In genomic region chr12:61780435-61780834, GRCh38 we compare ENCODE assay signal across 23 cellular contexts.
DNase-seq lines count a peak whose midpoint lies in the region; ATAC-seq, FAIRE-seq and TF ChIP-seq lines count a peak whose summit lies in the region.
"Had no signal": no experiment of that assay in that cellular context is flagged by ENCODE, and none has a peak within 500 bp of the region (broad histone marks: within the 10 kb centered on the region; RNA-seq: fewer than 3 reads in every experiment).

No MANE protein-coding gene starts in this region.

- no peak overlapping the region for H3K9ac ChIP-seq in HUES6 (ENCODE audit: low read length)
- H3K9ac ChIP-seq in H1 (replicated peaks in 1 of 4; ENCODE audit: extremely low read depth in 1 of 4, low read depth in 3 of 4, low read length in 3 of 4) = no peak overlapping the region
- H3K9ac ChIP-seq in mesendoderm (ENCODE audit: low read length) = no peak overlapping the region
- H3K9ac ChIP-seq in neuronal stem cell (ENCODE audit: low read depth, low read length, poor library complexity) = no peak overlapping the region
- H3K9ac ChIP-seq: BLaER1 treated with 17β-estradiol and CSF1 and Interleukin-3, amounts not matched to agents 10 nM and 100 nM; KMS-11 had no signal

- H2BK12ac ChIP-seq in H1 (ENCODE audit: low read depth, low read length) = no peak overlapping the region
- no peak overlapping the region for H2BK12ac ChIP-seq in neuronal stem cell (ENCODE audit: low read length)

- H3K27ac Mint-ChIP-seq in natural killer cell treated with Interleukin-12 subunit alpha and Interleukin-12 subunit beta and Interleukin-15 and Interleukin-18, amount 100 ng/mL, for 72 hours = no peak overlapping the region
- H3K27ac Mint-ChIP-seq: CD8-positive, alpha-beta T cell had no signal

- POLR2A ChIA-PET in H1 (lab: Charles Lee; ENCODE audit: partially characterized antibody) = no interaction called here

- no peak overlapping the region for H4K5ac ChIP-seq in H1 (ENCODE audit: insufficient read length, low read depth, low read length)
- no peak overlapping the region for H4K5ac ChIP-seq in mesendoderm (ENCODE audit: low read length)

- peaks cover 15% of the 10 kb centered on the region for H3K9me3 Mint-ChIP-seq in natural killer cell treated with Interleukin-12 subunit alpha and Interleukin-12 subunit beta and Interleukin-15 and Interleukin-18, amount 100 ng/mL, for 72 hours
- H3K9me3 Mint-ChIP-seq: CD8-positive, alpha-beta T cell had no signal

- H2BK5ac ChIP-seq in H1 (ENCODE audit: low read depth, low read length) (no peak overlapping the region), mesendoderm (ENCODE audit: low read length) (no peak overlapping the region), neuronal stem cell (ENCODE audit: low read length) (no peak overlapping the region)

- H3K27me3 ChIP-seq in HUES6 (ENCODE audit: control insufficient read depth, insufficient read depth, low read length) (no peaks in the 10 kb centered on the region), H1 (replicated peaks in 1 of 4; ENCODE audit: control insufficient read depth in 3 of 4, extremely low read depth in 1 of 4, insufficient read depth in 3 of 4, low read length in 3 of 4) (peaks cover 0 to 2% (median 0%) of the 10 kb centered on the region in 4 experiments; a peak in 2 of 7 replicates), mesendoderm (ENCODE audit: insufficient read depth, low read length, poor library complexity) (no peaks in the 10 kb centered on the region), neuronal stem cell (ENCODE audit: control insufficient read depth in 3 of 3, insufficient read depth in 3 of 3, low read depth in 1 of 3, low read length in 3 of 3) (no peaks in the 10 kb centered on the region), right cardiac atrium (ENCODE audit: control insufficient read depth, insufficient read depth) (no peaks in the 10 kb centered on the region)
- H3K27me3 ChIP-seq: BLaER1 treated with 17β-estradiol and CSF1 and Interleukin-3, amounts not matched to agents 10 nM and 100 nM had no signal

- H2BK15ac ChIP-seq in H1 (ENCODE audit: low read length) (no peak overlapping the region), mesendoderm (replicated peaks; ENCODE audit: low read depth) (peak overlapping the region; percentile 57), neuronal stem cell (ENCODE audit: low read length) (no peak overlapping the region)

- H3K23me2 ChIP-seq in H1 (ENCODE audit: low read depth, low read length) = no peaks in the 10 kb centered on the region

- no peaks in the 10 kb centered on the region for H3K4me1 Mint-ChIP-seq in natural killer cell treated with Interleukin-12 subunit alpha and Interleukin-12 subunit beta and Interleukin-15 and Interleukin-18, amount 100 ng/mL, for 72 hours (ENCODE audit: low read depth in 2 of 2)

- DNase-seq in H1 (ENCODE audit: low read depth in 1 of 2, low spot score in 2 of 2) = no peak
- peak; percentile 75 for DNase-seq in mesendoderm
- DNase-seq in neuronal stem cell (ENCODE audit: low spot score) = no peak
- DNase-seq in right cardiac atrium = no peak
- no peak for DNase-seq in natural killer cell treated with Interleukin-12 subunit alpha and Interleukin-12 subunit beta and Interleukin-15 and Interleukin-18, amount 100 ng/mL, for 72 hours (ENCODE audit: low spot score)
- DNase-seq: CD8-positive, alpha-beta T cell; DMS153; NCI-H1105; NCI-H146; NCI-H2029 treated with DMSO at 0.1 percent for 48 hours; NCI-H2171; NCI-H345; NCI-H524; NCI-H774; NK-92 treated with Interleukin-12 subunit alpha and Interleukin-12 subunit beta, amount 100 ng/mL, for 24 hours; SIG-M5 had no signal

- H3K9me3 ChIP-seq in HUES6 (ENCODE audit: control insufficient read depth, insufficient read depth, low read depth, low read length) (no peaks in the 10 kb centered on the region), H1 (ENCODE audit: insufficient read depth in 2 of 2, low read depth in 1 of 2, low read length in 1 of 2) (no peaks in the 10 kb centered on the region; a peak in 1 of 4 replicates), neuronal stem cell (replicated peaks in 1 of 2; ENCODE audit: control insufficient read depth in 2 of 2, insufficient read depth in 1 of 2, low read depth in 1 of 2, low read length in 2 of 2) (no peaks in the 10 kb centered on the region), right cardiac atrium (ENCODE audit: control insufficient read depth, low read length) (no peaks in the 10 kb centered on the region)

- no peak for FAIRE-seq in H1 (lab: Jason Lieb, UNC)
- FAIRE-seq: GM12891 had no signal

- H3K79me1 ChIP-seq in H1 (ENCODE audit: low read depth, low read length) = no peaks in the 10 kb centered on the region
- H3K79me1 ChIP-seq in mesendoderm (ENCODE audit: low read length) = no peaks in the 10 kb centered on the region
- no peaks in the 10 kb centered on the region for H3K79me1 ChIP-seq in neuronal stem cell (ENCODE audit: low read depth, low read length)

- H3K36me3 ChIP-seq in HUES6 (ENCODE audit: control insufficient read depth, insufficient read depth, low read length) (no peaks in the 10 kb centered on the region), H1 (ENCODE audit: control insufficient read depth in 2 of 4, insufficient read depth in 4 of 4, low read length in 3 of 4) (no peaks in the 10 kb centered on the region), mesendoderm (ENCODE audit: control insufficient read depth, insufficient read depth, low read length) (no peaks in the 10 kb centered on the region), neuronal stem cell (replicated peaks in 1 of 2; ENCODE audit: control insufficient read depth in 2 of 2, insufficient read depth in 2 of 2, low read length in 2 of 2) (no peaks in the 10 kb centered on the region)
- H3K36me3 ChIP-seq: BLaER1 treated with 17β-estradiol and CSF1 and Interleukin-3, amounts not matched to agents 10 nM and 100 nM had no signal

- TF ChIP-seq CTCF in H1 (IDR thresholded peaks at IDR 0.05; ENCODE audit: control extremely low read depth in 1 of 3, insufficient read depth in 1 of 3, low read depth in 1 of 3, low read length in 3 of 3) = no peak

- H4K91ac ChIP-seq in H1 (replicated peaks; ENCODE audit: insufficient read length, low read length) (no peak overlapping the region), neuronal stem cell (ENCODE audit: low read depth, low read length, poor library complexity) (no peak overlapping the region)

- H3K79me2 ChIP-seq in H1 (ENCODE audit: control insufficient read depth in 1 of 2, insufficient read depth in 2 of 2, low read length in 2 of 2) (no peaks in the 10 kb centered on the region), mesendoderm (ENCODE audit: control insufficient read depth, insufficient read depth, low read length) (no peaks in the 10 kb centered on the region)

- H3K14ac ChIP-seq in H1 (ENCODE audit: insufficient read length) = no peak overlapping the region
- H3K14ac ChIP-seq in neuronal stem cell (ENCODE audit: low read length) = no peak overlapping the region

- intact Hi-C loops in right cardiac atrium (cut with DNase I) = no loop called here

- H4K8ac ChIP-seq in H1 (ENCODE audit: extremely low read depth, insufficient read depth, low read length) = no peak overlapping the region
- H4K8ac ChIP-seq in mesendoderm (ENCODE audit: low read depth, low read length) = no peak overlapping the region
- no peak overlapping the region for H4K8ac ChIP-seq in neuronal stem cell (ENCODE audit: low read depth, low read length)

- peaks cover 45% of the 10 kb centered on the region for H3K4me1 ChIP-seq in HUES6 (ENCODE audit: control insufficient read depth, insufficient read depth, low read length)
- peaks cover 0 to 16% (median 4%) of the 10 kb centered on the region in 4 experiments; a peak in 3 of 7 replicates for H3K4me1 ChIP-seq in H1 (replicated peaks in 1 of 4; ENCODE audit: control insufficient read depth in 3 of 4, insufficient read depth in 4 of 4, low read length in 3 of 4)
- H3K4me1 ChIP-seq in mesendoderm (ENCODE audit: control insufficient read depth, low read depth, low read length) = peaks cover 7% of the 10 kb centered on the region
- H3K4me1 ChIP-seq in neuronal stem cell (ENCODE audit: control insufficient read depth in 2 of 2, insufficient read depth in 1 of 2, low read depth in 1 of 2, low read length in 2 of 2) = peaks cover 0 to 9% of the 10 kb centered on the region in 2 donors
- no peaks in the 10 kb centered on the region for H3K4me1 ChIP-seq in right cardiac atrium (ENCODE audit: control insufficient read depth, insufficient read depth, low read length)

- no peak for TF ChIP-seq EP300 in H1 (IDR thresholded peaks at IDR 0.05; ENCODE audit: borderline replicate concordance in 1 of 2, low read depth in 2 of 2, low read length in 2 of 2)

- H3K27ac ChIP-seq in HUES6 (ENCODE audit: low read depth, low read length) = peak overlapping the region; percentile 48; the same call in 1 of the 2 replicates
- no peak overlapping the region for H3K27ac ChIP-seq in H1 (ENCODE audit: low read depth, low read length)
- H3K27ac ChIP-seq in mesendoderm (ENCODE audit: low read depth, low read length) = peak overlapping the region; percentile 53
- H3K27ac ChIP-seq in neuronal stem cell (replicated peaks; ENCODE audit: low read length) = peak overlapping the region; percentile 61
- no peak overlapping the region for H3K27ac ChIP-seq in right cardiac atrium (ENCODE audit: low read length)
- H3K27ac ChIP-seq: BLaER1 treated with 17β-estradiol and CSF1 and Interleukin-3, amounts not matched to agents 10 nM and 100 nM; KMS-11; RWPE1 had no signal

- no peak overlapping the region for H3K23ac ChIP-seq in H1 (ENCODE audit: insufficient read length)
- H3K23ac ChIP-seq in mesendoderm (ENCODE audit: low read length) = no peak overlapping the region
- H3K23ac ChIP-seq in neuronal stem cell (ENCODE audit: low read depth, low read length, poor library complexity) = no peak overlapping the region

- H3K4me3 ChIP-seq in HUES6 (ENCODE audit: low read depth, low read length) (no peak overlapping the region), H1 (ENCODE audit: extremely low read depth in 1 of 4, insufficient read depth in 2 of 4, low read depth in 3 of 4, low read length in 4 of 4) (peak overlapping the region in 1 of 4 experiments; percentile 20; a peak in 1 of 8 replicates), mesendoderm (ENCODE audit: low read length) (no peak overlapping the region), neuronal stem cell (ENCODE audit: low read length in 2 of 2) (no peak overlapping the region), right cardiac atrium (ENCODE audit: low read length) (no peak overlapping the region)
- H3K4me3 ChIP-seq: BLaER1 treated with 17β-estradiol and CSF1 and Interleukin-3, amounts not matched to agents 10 nM and 100 nM had no signal

- H4K20me1 ChIP-seq in H1 (replicated peaks in 1 of 2; ENCODE audit: control insufficient read depth in 1 of 2, insufficient read depth in 2 of 2, low read length in 2 of 2) = no peaks in the 10 kb centered on the region
- H4K20me1 ChIP-seq: BLaER1 treated with 17β-estradiol and CSF1 and Interleukin-3, amounts not matched to agents 10 nM and 100 nM had no signal

- ATAC-seq in right cardiac atrium (no peak), HG02973 (IDR thresholded peaks at IDR 0.05; ENCODE audit: unreplicated experiment) (no peak), HG02852 (IDR thresholded peaks at IDR 0.05; ENCODE audit: unreplicated experiment) (no peak)
- no peak for ATAC-seq in natural killer cell treated with Interleukin-12 subunit alpha and Interleukin-12 subunit beta and Interleukin-15 and Interleukin-18, amount 100 ng/mL, for 72 hours
- ATAC-seq: CD8-positive, alpha-beta T cell had no signal

- WGBS in H1 (ENCODE audit: extremely low coverage in 1 of 2, insufficient coverage in 1 of 2, insufficient read length in 1 of 2, insufficient replicate concordance in 2 of 2, low coverage in 1 of 2, low lambda C conversion rate in 2 of 2, missing lambda C conversion rate in 1 of 2), 2 experiments = 53% methylated on average over 1 of the region's 1 CpG; no CpG with 5 or more reads in 1 of the 2 experiments
- WGBS in mesendoderm (ENCODE audit: extremely low coverage, insufficient coverage, low lambda C conversion rate) = no CpG with 5 or more reads among the region's 1 CpG
- no CpG with 5 or more reads among the region's 1 CpG for WGBS in neuronal stem cell (ENCODE audit: extremely low coverage in 2 of 2, insufficient read length in 2 of 2, insufficient replicate concordance in 1 of 2), 2 donors
- WGBS in right cardiac atrium = 63% methylated on average over 1 of the region's 1 CpG

- no peaks in the 10 kb centered on the region for H3K27me3 Mint-ChIP-seq in natural killer cell treated with Interleukin-12 subunit alpha and Interleukin-12 subunit beta and Interleukin-15 and Interleukin-18, amount 100 ng/mL, for 72 hours

- peak overlapping the region; percentile 9 to 19; a peak in 2 of 4 replicates for H3K4me2 ChIP-seq in H1 (ENCODE audit: insufficient read depth in 1 of 2, low read depth in 2 of 2, low read length in 2 of 2)
- H3K4me2 ChIP-seq in mesendoderm (ENCODE audit: low read length) = no peak overlapping the region
- H3K4me2 ChIP-seq in neuronal stem cell (ENCODE audit: insufficient read depth, low read length, poor library complexity, severe bottlenecking) = no peak overlapping the region
- H3K4me2 ChIP-seq: KMS-11 had no signal

- CTCF ChIA-PET in H1 (lab: Charles Lee; ENCODE audit: partially characterized antibody) = no interaction called here

- H3K36me3 Mint-ChIP-seq in natural killer cell treated with Interleukin-12 subunit alpha and Interleukin-12 subunit beta and Interleukin-15 and Interleukin-18, amount 100 ng/mL, for 72 hours = peaks cover under 1% of the 10 kb centered on the region
- H3K36me3 Mint-ChIP-seq: CD8-positive, alpha-beta T cell had no signal

- H2BK120ac ChIP-seq in H1 (replicated peaks; ENCODE audit: low read depth, low read length) = no peak overlapping the region
- H2BK120ac ChIP-seq in mesendoderm (ENCODE audit: low read depth, low read length) = peak overlapping the region; percentile 78
- no peak overlapping the region for H2BK120ac ChIP-seq in neuronal stem cell (ENCODE audit: low read depth, low read length)

- H2AFZ ChIP-seq in H1 (ENCODE audit: low read length) (no peak overlapping the region), neuronal stem cell (ENCODE audit: low read length) (no peak overlapping the region)

- no peak overlapping the region for H2AK5ac ChIP-seq in H1 (ENCODE audit: low read depth, low read length)
- H2AK5ac ChIP-seq in mesendoderm (ENCODE audit: low read length) = no peak overlapping the region
- no peak overlapping the region for H2AK5ac ChIP-seq in neuronal stem cell (ENCODE audit: low read depth, low read length)

- H2BK20ac ChIP-seq in H1 (ENCODE audit: low read length) = no peak overlapping the region

- no peak overlapping the region for H3K18ac ChIP-seq in H1 (ENCODE audit: extremely low read depth, low read length)
- no peak overlapping the region for H3K18ac ChIP-seq in mesendoderm (ENCODE audit: low read length)
- H3K18ac ChIP-seq in neuronal stem cell (ENCODE audit: low read length) = no peak overlapping the region

- H3K4me3 Mint-ChIP-seq in natural killer cell treated with Interleukin-12 subunit alpha and Interleukin-12 subunit beta and Interleukin-15 and Interleukin-18, amount 100 ng/mL, for 72 hours = no peak overlapping the region
- H3K4me3 Mint-ChIP-seq: CD8-positive, alpha-beta T cell had no signal

- TF ChIP-seq RAD21 in H1 (IDR thresholded peaks at IDR 0.05 in 1 of 2, conservative IDR thresholded peaks at IDR 0.05 in 1 of 2; ENCODE audit: low read depth in 2 of 2, low read length in 2 of 2) = no peak

- TF ChIP-seq POLR2A in H1 (IDR thresholded peaks at IDR 0.05; ENCODE audit: control extremely low read depth in 1 of 2, low read depth in 2 of 2, low read length in 2 of 2) = no peak

- H3K4ac ChIP-seq in H1 (replicated peaks; ENCODE audit: insufficient read length, low read depth, low read length) = no peak overlapping the region
- H3K4ac ChIP-seq in mesendoderm (ENCODE audit: low read depth, low read length) = no peak overlapping the region
- H3K4ac ChIP-seq in neuronal stem cell (ENCODE audit: low read length) = no peak overlapping the region

- H3K56ac ChIP-seq in H1 (replicated peaks; ENCODE audit: insufficient read length, low read depth, low read length) (no peak overlapping the region), mesendoderm (ENCODE audit: low read length) (no peak overlapping the region)

Comparison
In these comparisons a context has a peak if more than half of its experiments do, and no peak if none do; other contexts are left out.
1. H3K27ac ChIP-seq: peak in HUES6 (single experiment), mesendoderm (single experiment) and neuronal stem cell (single experiment); none in H1 (single experiment) and right cardiac atrium (single experiment).
2. H3K4me2 ChIP-seq: peak in H1 (2 of 2); none in mesendoderm (single experiment) and neuronal stem cell (single experiment).